ENCODE assay signal across 23 cellular contexts in genomic region chr12:122991623-122992275, GRCh38.
"Had no signal": no experiment of that assay in that cellular context is flagged by ENCODE, and none has a peak within 500 bp of the region (broad histone marks: within the 10 kb centered on the region; RNA-seq: fewer than 3 reads in every experiment).

No MANE protein-coding gene starts in this region.

- H3K9me3 Mint-ChIP-seq: activated CD8-positive, alpha-beta T cell treated with anti-CD3 and anti-CD28 coated beads for 36 hours; activated naive CD4-positive, alpha-beta T cell treated with anti-CD3 and anti-CD28 coated beads, Interleukin-2, amount 50 U/mL, for 24 hours had no signal

- H3K4me1 ChIP-seq: SJCRH30 had no signal

- H3K9me3 ChIP-seq: breast epithelium, SJCRH30, SK-N-SH had no signal

- H3K9ac ChIP-seq: KMS-11, SK-N-SH had no signal

- H3K4me2 ChIP-seq: SK-N-SH had no signal

- H3K27ac ChIP-seq: breast epithelium, KMS-11, SJCRH30, VCaP had no signal

- ATAC-seq: activated CD8-positive, alpha-beta T cell treated with anti-CD3 and anti-CD28 coated beads for 36 hours; Panc1 had no signal

- H3K4me3 ChIP-seq: breast epithelium, SJCRH30 had no signal

- H3K27me3 ChIP-seq: breast epithelium, SJCRH30 had no signal

- H3K27ac Mint-ChIP-seq: activated CD8-positive, alpha-beta T cell treated with anti-CD3 and anti-CD28 coated beads for 36 hours; activated naive CD4-positive, alpha-beta T cell treated with anti-CD3 and anti-CD28 coated beads, Interleukin-2, amount 50 U/mL, for 24 hours had no signal

- DNase-seq: activated CD4-positive, alpha-beta T cell treated with anti-CD3 and anti-CD28 coated beads for 4 hours; activated CD8-positive, alpha-beta memory T cell treated with anti-CD3 and anti-CD28 coated beads, Interleukin-2, amount 50 U/mL, for 4 hours; activated CD8-positive, alpha-beta T cell treated with anti-CD3 and anti-CD28 coated beads for 36 hours; activated T-cell treated with anti-CD3 and anti-CD28 coated beads, Interleukin-2, amount 50 U/mL, for 1 hour; aorta; caudate nucleus; NCI-H1092 treated with DMSO at 0.1 percent for 48 hours; NCI-H1417 treated with DMSO at 0.1 percent for 48 hours; NCI-H1694; NCI-H2029 treated with DMSO at 0.1 percent for 48 hours; NCI-H345; NCI-H510A; NCI-H526 treated with DMSO at 0.1 percent for 48 hours; OCI-M1; Right ventricle myocardium superior; RPMI8226; SJCRH30; SK-N-SH had no signal

- H3K4me1 Mint-ChIP-seq: activated naive CD4-positive, alpha-beta T cell treated with anti-CD3 and anti-CD28 coated beads, Interleukin-2, amount 50 U/mL, for 24 hours had no signal

- H3K4me3 Mint-ChIP-seq: activated CD8-positive, alpha-beta T cell treated with anti-CD3 and anti-CD28 coated beads for 36 hours; activated naive CD4-positive, alpha-beta T cell treated with anti-CD3 and anti-CD28 coated beads, Interleukin-2, amount 50 U/mL, for 24 hours had no signal

- H3K27me3 Mint-ChIP-seq: activated CD8-positive, alpha-beta T cell treated with anti-CD3 and anti-CD28 coated beads for 36 hours; activated naive CD4-positive, alpha-beta T cell treated with anti-CD3 and anti-CD28 coated beads, Interleukin-2, amount 50 U/mL, for 24 hours had no signal

- H3K36me3 ChIP-seq: breast epithelium, SJCRH30 had no signal
